18 cellular contexts compared by ENCODE assay signal in the genomic region with DNA sequence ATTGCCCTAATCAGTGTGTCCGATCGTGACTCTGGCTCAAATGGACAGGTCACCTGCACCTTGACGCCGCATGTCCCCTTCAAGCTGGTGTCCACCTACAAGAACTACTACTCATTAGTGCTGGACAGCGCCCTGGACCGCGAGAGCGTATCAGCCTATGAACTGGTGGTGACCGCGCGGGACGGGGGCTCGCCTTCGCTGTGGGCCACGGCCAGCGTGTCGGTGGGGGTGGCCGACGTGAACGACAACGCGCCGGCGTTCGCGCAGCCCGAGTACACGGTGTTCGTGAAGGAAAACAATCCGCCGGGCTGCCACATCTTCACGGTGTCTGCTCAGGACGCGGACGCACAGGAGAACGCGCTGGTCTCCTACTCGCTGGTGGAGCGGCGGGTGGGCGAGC. TPM values are rescaled to one million over a fixed set of nuclear protein-coding genes. Genes with fewer than 3 reads are reported as not detected.
DNase-seq lines count a peak whose midpoint lies in the region; ATAC-seq and TF ChIP-seq lines count a peak whose summit lies in the region.
"Had no signal": no experiment of that assay in that cellular context is flagged by ENCODE, and none has a peak within 500 bp of the region (broad histone marks: within the 10 kb centered on the region; RNA-seq: fewer than 3 reads in every experiment).

No MANE protein-coding gene starts in this region.

- POLR2A ChIA-PET in WTC11 (lab: Charles Lee) = no interaction called here

- no peak overlapping the region for H3K27ac ChIP-seq in osteoblast (ENCODE audit: low read depth, low read length)
- H3K27ac ChIP-seq: KMS-11 had no signal

- intact Hi-C loops in Right ventricle myocardium inferior (cut with DNase I) (no loop called here), Right ventricle myocardium superior (cut with DNase I) (no loop called here)

- ATAC-seq in Right ventricle myocardium inferior (no peak), Right ventricle myocardium superior (ENCODE audit: poor library complexity) (no peak), WTC11 (no peak), HG03442 (IDR thresholded peaks at IDR 0.05; ENCODE audit: unreplicated experiment) (no peak)
- ATAC-seq: CD8-positive, alpha-beta T cell had no signal

- no peaks in the 10 kb centered on the region for H3K79me2 ChIP-seq in osteoblast (ENCODE audit: insufficient read depth, low read length)

- H3K4me3 ChIP-seq in osteoblast (ENCODE audit: insufficient read depth, low read length) = no peak overlapping the region

- no peaks in the 10 kb centered on the region for H3K9me3 ChIP-seq in osteoblast (ENCODE audit: low read depth, low read length)
- H3K9me3 ChIP-seq: Caco-2 had no signal

- no peaks in the 10 kb centered on the region for H3K27me3 ChIP-seq in osteoblast (ENCODE audit: insufficient read depth, low read length)

- H2AFZ ChIP-seq in osteoblast (ENCODE audit: low read length) = no peak overlapping the region

- DNase-seq in Right ventricle myocardium inferior (ENCODE audit: missing footprints) (peak; percentile 62), Right ventricle myocardium superior (no peak), chondrocyte (ENCODE audit: low spot score) (peak; percentile 84), osteoblast (ENCODE audit: insufficient read length, low spot score, missing footprints) (peak; percentile 27), occipital lobe (lab: John Stamatoyannopoulos, UW) (no peak), WTC11 (ENCODE audit: low spot score) (no peak), OCI-M1 (lab: John Stamatoyannopoulos, UW) (no peak)
- DNase-seq: Caco-2; CD8-positive, alpha-beta T cell; DMS53; GF-D8; GOT3; HCEC 1CT had no signal

- H3K36me3 ChIP-seq in osteoblast (ENCODE audit: insufficient read depth, low read length) = no peaks in the 10 kb centered on the region

- H3K4me3 Mint-ChIP-seq in chondrocyte (ENCODE audit: unreplicated experiment) (no peak overlapping the region), WTC11 (no peak overlapping the region)
- H3K4me3 Mint-ChIP-seq: CD8-positive, alpha-beta T cell; IgD-negative memory B cell had no signal

- no peaks in the 10 kb centered on the region for H3K27me3 Mint-ChIP-seq in chondrocyte (ENCODE audit: low read depth)
- H3K27me3 Mint-ChIP-seq in WTC11 (ENCODE audit: low read depth) = no peaks in the 10 kb centered on the region

- peaks cover 15% of the 10 kb centered on the region for H3K9me3 Mint-ChIP-seq in chondrocyte (ENCODE audit: low read depth)
- H3K9me3 Mint-ChIP-seq in WTC11 = no peaks in the 10 kb centered on the region

- H3K27ac Mint-ChIP-seq in chondrocyte (ENCODE audit: unreplicated experiment) = no peak overlapping the region
- H3K27ac Mint-ChIP-seq in WTC11 = no peak overlapping the region
- H3K27ac Mint-ChIP-seq: CD14-positive monocyte; CD8-positive, alpha-beta T cell; IgD-negative memory B cell had no signal

- H3K4me1 ChIP-seq in osteoblast (ENCODE audit: insufficient read depth, low read length) = no peaks in the 10 kb centered on the region
- H3K4me1 ChIP-seq: Caco-2 had no signal

- H3K4me1 Mint-ChIP-seq in chondrocyte (ENCODE audit: low read depth) (peaks cover 9% of the 10 kb centered on the region), WTC11 (peaks cover 16% of the 10 kb centered on the region; the same call in 1 of the 2 replicates)
- H3K4me1 Mint-ChIP-seq: CD14-positive monocyte, IgD-negative memory B cell had no signal

- TF ChIP-seq CTCF in chondrocyte (IDR thresholded peaks at IDR 0.05) (no peak), osteoblast (IDR thresholded peaks at IDR 0.05; ENCODE audit: extremely low read depth, low read depth, low read length) (no peak), WTC11 (IDR thresholded peaks at IDR 0.05) (no peak)

- H3K36me3 Mint-ChIP-seq in chondrocyte (ENCODE audit: low read depth) (peaks cover 27% of the 10 kb centered on the region), WTC11 (no peaks in the 10 kb centered on the region; the same call in 1 of the 2 replicates)
- H3K36me3 Mint-ChIP-seq: CD14-positive monocyte; CD8-positive, alpha-beta T cell had no signal

- no peak overlapping the region for H3K4me2 ChIP-seq in osteoblast (ENCODE audit: insufficient read depth, low read length)
- H3K4me2 ChIP-seq: KMS-11 had no signal

- H4K20me1 ChIP-seq in osteoblast (ENCODE audit: insufficient read depth, low read length) = no peaks in the 10 kb centered on the region

- CTCF ChIA-PET in WTC11 (lab: Charles Lee) = interaction anchor here (1.2 to 7.5 kb wide), 11 partner anchors 9 to 166 kb away, joined by 3 to 77 read pairs (median 6); a partner anchor contains a TSS

TF ChIP-seq in WTC11, 78 proteins besides CTCF, POLR2A, EP300 and RAD21:
- TF ChIP-seq, protein P1, sequence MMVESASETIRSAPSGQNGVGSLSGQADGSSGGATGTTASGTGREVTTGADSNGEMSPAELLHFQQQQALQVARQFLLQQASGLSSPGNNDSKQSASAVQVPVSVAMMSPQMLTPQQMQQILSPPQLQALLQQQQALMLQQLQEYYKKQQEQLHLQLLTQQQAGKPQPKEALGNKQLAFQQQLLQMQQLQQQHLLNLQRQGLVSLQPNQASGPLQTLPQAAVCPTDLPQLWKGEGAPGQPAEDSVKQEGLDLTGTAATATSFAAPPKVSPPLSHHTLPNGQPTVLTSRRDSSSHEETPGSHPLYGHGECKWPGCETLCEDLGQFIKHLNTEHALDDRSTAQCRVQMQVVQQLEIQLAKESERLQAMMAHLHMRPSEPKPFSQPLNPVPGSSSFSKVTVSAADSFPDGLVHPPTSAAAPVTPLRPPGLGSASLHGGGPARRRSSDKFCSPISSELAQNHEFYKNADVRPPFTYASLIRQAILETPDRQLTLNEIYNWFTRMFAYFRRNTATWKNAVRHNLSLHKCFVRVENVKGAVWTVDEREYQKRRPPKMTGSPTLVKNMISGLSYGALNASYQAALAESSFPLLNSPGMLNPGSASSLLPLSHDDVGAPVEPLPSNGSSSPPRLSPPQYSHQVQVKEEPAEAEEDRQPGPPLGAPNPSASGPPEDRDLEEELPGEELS (CRISPR knock-in tag; IDR thresholded peaks at IDR 0.05) = no peak

RNA-seq across cellular contexts. Expression of a gene that starts 1.4 kb away (rescaled TPM):
- total RNA-seq in Right ventricle myocardium inferior (not detected), Right ventricle myocardium superior (not detected), chondrocyte (1.1 to 2.0 TPM (median 1.3 TPM) in 3 replicates), osteoblast (under 0.01 TPM in 2 replicates), occipital lobe (20.9 TPM), WTC11 (2021) (2.4 to 3.8 TPM (median 3.0 TPM) in 3 replicates)
- total RNA-seq: Caco-2; CD8-positive, alpha-beta T cell; HT-29 had no signal

RNA-seq across cellular contexts. Expression of a gene that starts 8.3 kb away (rescaled TPM):
- total RNA-seq in Right ventricle myocardium inferior (not detected), Right ventricle myocardium superior (not detected), chondrocyte (15.9 to 23.6 TPM (median 23.0 TPM) in 3 replicates), osteoblast (under 0.01 and 0.36 TPM in 2 replicates), occipital lobe (19.8 TPM), WTC11 (2021) (9.6 to 10.7 TPM (median 10.1 TPM) in 3 replicates)
- total RNA-seq: Caco-2; CD8-positive, alpha-beta T cell; HT-29 had no signal

RNA-seq across cellular contexts. Expression of a gene that starts 14.6 kb away (rescaled TPM):
- total RNA-seq in Right ventricle myocardium inferior (not detected), Right ventricle myocardium superior (not detected), chondrocyte (6.0 to 10.7 TPM (median 6.1 TPM) in 3 replicates), osteoblast (0.29 and 0.36 TPM in 2 replicates), occipital lobe (38.8 TPM), WTC11 (2021) (5.8 to 8.7 TPM (median 7.9 TPM) in 3 replicates)
- total RNA-seq: Caco-2; CD8-positive, alpha-beta T cell; HT-29 had no signal

RNA-seq across cellular contexts. Expression of a gene that starts 27.7 kb away (rescaled TPM):
- total RNA-seq in Right ventricle myocardium inferior = 0.11 TPM
- total RNA-seq in Right ventricle myocardium superior = 0.05 TPM
- total RNA-seq in chondrocyte = 6.7 to 21.2 TPM (median 20.5 TPM) in 3 replicates
- 0.36 and 0.59 TPM in 2 replicates for total RNA-seq in osteoblast
- 20.3 TPM for total RNA-seq in occipital lobe
- total RNA-seq in WTC11 (2021) = 10.8 to 12.0 TPM (median 11.6 TPM) in 3 replicates
- total RNA-seq: CD8-positive, alpha-beta T cell had no signal

RNA-seq across cellular contexts. Expression of a gene that starts 35.2 kb away (rescaled TPM):
- not detected for total RNA-seq in Right ventricle myocardium inferior
- not detected for total RNA-seq in Right ventricle myocardium superior
- 1.2 to 2.0 TPM (median 1.3 TPM) in 3 replicates for total RNA-seq in chondrocyte
- total RNA-seq in osteoblast = 0.29 and 0.36 TPM in 2 replicates
- total RNA-seq in occipital lobe = 18.6 TPM
- total RNA-seq in WTC11 (2021) = 1.1 to 1.5 TPM (median 1.4 TPM) in 3 replicates
- total RNA-seq: Caco-2; CD8-positive, alpha-beta T cell; HT-29 had no signal

Comparison
In these comparisons a context has a peak if more than half of its experiments do, and no peak if none do; other contexts are left out.
1. DNase-seq: peak in Right ventricle myocardium inferior (single experiment), chondrocyte (single experiment) and osteoblast (single experiment); none in Right ventricle myocardium superior (single experiment), occipital lobe (single experiment), WTC11 (single experiment) and OCI-M1 (single experiment).